In the genomic region with DNA sequence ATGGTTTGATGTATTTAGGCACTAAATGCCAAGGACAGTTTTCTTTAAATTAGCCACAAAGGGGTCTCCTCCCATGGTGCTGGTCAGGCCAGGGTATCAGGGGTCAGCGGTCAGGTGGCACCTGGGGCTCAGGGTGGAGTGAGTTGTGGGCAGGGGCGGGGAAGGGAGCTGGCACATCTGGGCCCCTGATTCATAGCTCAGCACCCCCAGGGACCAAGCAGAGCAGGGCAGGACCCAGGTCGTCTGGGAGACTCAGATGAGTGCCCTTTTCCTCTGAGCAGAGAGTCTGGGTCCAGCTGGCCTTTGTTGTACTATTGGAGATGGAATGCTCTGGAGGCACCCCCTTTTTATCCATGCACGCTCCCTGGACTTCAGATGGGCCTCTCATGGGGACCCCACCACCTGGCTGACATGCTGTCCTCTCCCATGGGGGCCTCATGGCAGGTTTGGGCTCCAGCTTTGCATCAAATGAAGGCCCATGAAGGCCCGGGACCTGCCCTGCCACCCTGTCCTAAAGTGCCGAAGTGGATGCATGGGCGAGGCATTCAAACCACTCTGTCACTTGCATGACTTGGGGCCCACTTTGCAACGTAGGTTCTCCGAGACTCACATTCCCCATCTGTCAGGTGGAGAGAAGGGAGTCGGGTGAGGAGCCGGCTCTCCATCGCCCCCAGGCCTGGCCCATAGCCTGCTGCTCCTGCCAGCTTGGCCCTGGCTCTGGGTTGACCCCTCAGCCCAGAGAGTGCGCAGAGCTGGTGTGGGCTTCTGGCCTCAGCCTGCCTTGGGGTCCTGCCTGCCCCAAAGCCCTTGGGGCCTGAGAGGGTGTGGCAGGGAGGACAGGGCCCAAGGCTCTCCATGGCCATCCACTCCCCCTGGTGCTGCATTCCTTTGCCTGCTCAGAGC, we compare ENCODE assay signal across 22 cellular contexts.
"Had no signal": no experiment of that assay in that cellular context is flagged by ENCODE, and none has a peak within 500 bp of the region (broad histone marks: within the 10 kb centered on the region; RNA-seq: fewer than 3 reads in every experiment).

No MANE protein-coding gene starts in this region.

- H3K4me3 ChIP-seq: breast epithelium, SJSA1 had no signal

- H3K4me1 ChIP-seq: breast epithelium, SJSA1 had no signal

- H3K27ac Mint-ChIP-seq: activated naive CD4-positive, alpha-beta T cell treated with anti-CD3 and anti-CD28 coated beads, Interleukin-2, amount 50 U/mL, for 24 hours; activated T-cell treated with anti-CD3 and anti-CD28 coated beads, Interleukin-2, amount 50 U/mL, for 72 hours; activated T-helper 2 cell treated with anti-CD3 and anti-CD28 coated beads, Interferon-gamma antibody, Interleukin-2, Interleukin-4, amounts not matched to agents 10 μg/mL and 5 μg/mL and 100 μg/mL, durations not matched to agents 14 hours and 24 hours and 36 hours; T-helper 2 cell treated with Interferon-gamma antibody and Interleukin-4, amounts not matched to agents 5 μg/mL and 100 μg/mL, for 36 hours had no signal

- H3K9me3 Mint-ChIP-seq: activated naive CD4-positive, alpha-beta T cell treated with anti-CD3 and anti-CD28 coated beads, Interleukin-2, amount 50 U/mL, for 24 hours; activated T-cell treated with anti-CD3 and anti-CD28 coated beads, Interleukin-2, amount 50 U/mL, for 72 hours; activated T-helper 2 cell treated with anti-CD3 and anti-CD28 coated beads, Interferon-gamma antibody, Interleukin-2, Interleukin-4, amounts not matched to agents 10 μg/mL and 5 μg/mL and 100 μg/mL, durations not matched to agents 14 hours and 24 hours and 36 hours; T-helper 2 cell treated with Interferon-gamma antibody and Interleukin-4, amounts not matched to agents 5 μg/mL and 100 μg/mL, for 36 hours had no signal

- H3K36me3 ChIP-seq: breast epithelium, SJSA1 had no signal

- ATAC-seq: activated CD4-positive, CD25-positive, alpha-beta regulatory T cell treated with anti-CD3 and anti-CD28 coated beads, Interleukin-2, amount 50 U/mL, for 24 hours; activated T-cell treated with anti-CD3 and anti-CD28 coated beads, Interleukin-2, amount 50 U/mL, for 72 hours; PC-3 had no signal

- H3K27ac ChIP-seq: breast epithelium, SJSA1 had no signal

- H3K9me3 ChIP-seq: breast epithelium, SJSA1 had no signal

- H3K4me3 Mint-ChIP-seq: activated naive CD4-positive, alpha-beta T cell treated with anti-CD3 and anti-CD28 coated beads, Interleukin-2, amount 50 U/mL, for 24 hours; activated T-cell treated with anti-CD3 and anti-CD28 coated beads, Interleukin-2, amount 50 U/mL, for 72 hours; T-helper 2 cell treated with Interferon-gamma antibody and Interleukin-4, amounts not matched to agents 5 μg/mL and 100 μg/mL, for 36 hours had no signal

- H3K36me3 Mint-ChIP-seq: activated naive CD4-positive, alpha-beta T cell treated with anti-CD3 and anti-CD28 coated beads, Interleukin-2, amount 50 U/mL, for 24 hours had no signal

- DNase-seq: activated CD4-positive, alpha-beta T cell treated with anti-CD3 and anti-CD28 coated beads for 4 hours; activated CD4-positive, alpha-beta T cell treated with anti-CD3 and anti-CD28 coated beads, Interleukin-2, amount 50 U/mL, for 4 hours; activated gamma-delta T cell treated with Interleukin-2 at 50 U/mL for 16 hours; activated T-cell treated with anti-CD3 and anti-CD28 coated beads, Interleukin-2, amount 50 U/mL, for 72 hours; aorta; central memory CD4-positive, alpha-beta T cell; KBM-7; NCI-H1105 treated with DMSO at 0.1 percent for 48 hours; NCI-H1436 treated with DMSO at 0.1 percent for 48 hours; NCI-H187; NCI-H2081; NCI-H446; NCI-H524; PC-3; SHP77; SW 1271 had no signal

- H3K4me1 Mint-ChIP-seq: activated naive CD4-positive, alpha-beta T cell treated with anti-CD3 and anti-CD28 coated beads, Interleukin-2, amount 50 U/mL, for 24 hours had no signal
